In genomic region chr18:76709659-76710645, GRCh38 we compare ENCODE assay signal across 8 cellular contexts.
DNase-seq lines count a peak whose midpoint lies in the region; ATAC-seq and TF ChIP-seq lines count a peak whose summit lies in the region.

No MANE protein-coding gene starts in this region.

- intact Hi-C loops in heart left ventricle (cut with DNase I), result loop anchor here (1.0 to 5.0 kb wide), 6 partner anchors 89 to 313 kb away; partner anchors contain the start of gene ZNF516 (in 1 of the 10)

- ATAC-seq in HG02571 (IDR thresholded peaks at IDR 0.05; ENCODE audit: unreplicated experiment) (peak; percentile 69), heart left ventricle (peak; percentile 61 to 91 (median 83))

- no peaks in the 10 kb centered on the region for H3K79me2 ChIP-seq in SU-DHL-6 (ENCODE audit: insufficient read depth, low read length)

- no peaks in the 10 kb centered on the region for H3F3A ChIP-seq in SU-DHL-6 (ENCODE audit: insufficient read depth)

- H3K9me3 ChIP-seq in SU-DHL-6 (ENCODE audit: insufficient read depth, low read length) (no peaks in the 10 kb centered on the region), heart left ventricle (no peaks in the 10 kb centered on the region)

- DNase-seq in GM10266 (ENCODE audit: extremely low spot score) (peak; percentile 69), NCI-H1092 treated with DMSO at 0.1 percent for 48 hours (lab: John Stamatoyannopoulos, UW) (peak; percentile 71), heart left ventricle (peak; percentile 41 to 79 (median 64)), renal cortical epithelial cell (ENCODE audit: low read depth) (peak; percentile 44), OCI-M2 (lab: John Stamatoyannopoulos, UW; ENCODE audit: unreplicated experiment) (no peak)
- DNase-seq in activated naive CD8-positive, alpha-beta T cell treated with anti-CD3 and anti-CD28 coated beads, Interleukin-2, amount 50 U/mL, for 16 hours (ENCODE audit: low read depth, low spot score), result peak; percentile 29

- TF ChIP-seq POLR2A in heart left ventricle (IDR thresholded peaks at IDR 0.05), result no peak

- no peak overlapping the region for H3K4me3 ChIP-seq in SU-DHL-6 (ENCODE audit: insufficient read depth, low read length, poor library complexity, severe bottlenecking)
- peak overlapping the region in 2 of 12 donors; percentile 7 to 22 for H3K4me3 ChIP-seq in heart left ventricle

- no peak overlapping the region for H3K9ac ChIP-seq in SU-DHL-6 (ENCODE audit: low read length)

- WGBS in heart left ventricle, 4 donors, result 34 to 39% (median 38%) methylated on average over 29 of the region's 29 CpGs

- H3K4me1 ChIP-seq in heart left ventricle, result peaks cover 0 to 7% (median 0%) of the 10 kb centered on the region in 12 donors

- H3K36me3 ChIP-seq in SU-DHL-6 (ENCODE audit: low read length) (no peaks in the 10 kb centered on the region), heart left ventricle (no peaks in the 10 kb centered on the region)

- H4K20me1 ChIP-seq in SU-DHL-6 (ENCODE audit: low read depth, low read length), result no peaks in the 10 kb centered on the region

- H3K27me3 ChIP-seq in SU-DHL-6 (ENCODE audit: low read length) (no peaks in the 10 kb centered on the region), heart left ventricle (no peaks in the 10 kb centered on the region)

- H3K27ac ChIP-seq in SU-DHL-6 (ENCODE audit: low read depth, low read length) (no peak overlapping the region), heart left ventricle (no peak overlapping the region)

- TF ChIP-seq CTCF in GM10266 (IDR thresholded peaks at IDR 0.05; ENCODE audit: control insufficient read depth, insufficient read depth, low read depth, missing control alignments), result peak; percentile 80
- peak; percentile 92 for TF ChIP-seq CTCF in SU-DHL-6 (IDR thresholded peaks at IDR 0.05; ENCODE audit: insufficient read depth, low read length, poor library complexity, severe bottlenecking)
- TF ChIP-seq CTCF in heart left ventricle (IDR thresholded peaks at IDR 0.05), result peak; percentile 84 to 94 (median 90)

- peak overlapping the region; percentile 59 for H2AFZ ChIP-seq in SU-DHL-6 (ENCODE audit: low read depth, low read length, severe bottlenecking)

- no peak overlapping the region for H3K4me2 ChIP-seq in SU-DHL-6 (ENCODE audit: low read depth, low read length, poor library complexity, severe bottlenecking)

- no peaks in the 10 kb centered on the region for H3K9me2 ChIP-seq in SU-DHL-6 (replicated peaks; ENCODE audit: insufficient read depth, low read length)
